8 cellular contexts compared by ENCODE assay signal in the genomic region with DNA sequence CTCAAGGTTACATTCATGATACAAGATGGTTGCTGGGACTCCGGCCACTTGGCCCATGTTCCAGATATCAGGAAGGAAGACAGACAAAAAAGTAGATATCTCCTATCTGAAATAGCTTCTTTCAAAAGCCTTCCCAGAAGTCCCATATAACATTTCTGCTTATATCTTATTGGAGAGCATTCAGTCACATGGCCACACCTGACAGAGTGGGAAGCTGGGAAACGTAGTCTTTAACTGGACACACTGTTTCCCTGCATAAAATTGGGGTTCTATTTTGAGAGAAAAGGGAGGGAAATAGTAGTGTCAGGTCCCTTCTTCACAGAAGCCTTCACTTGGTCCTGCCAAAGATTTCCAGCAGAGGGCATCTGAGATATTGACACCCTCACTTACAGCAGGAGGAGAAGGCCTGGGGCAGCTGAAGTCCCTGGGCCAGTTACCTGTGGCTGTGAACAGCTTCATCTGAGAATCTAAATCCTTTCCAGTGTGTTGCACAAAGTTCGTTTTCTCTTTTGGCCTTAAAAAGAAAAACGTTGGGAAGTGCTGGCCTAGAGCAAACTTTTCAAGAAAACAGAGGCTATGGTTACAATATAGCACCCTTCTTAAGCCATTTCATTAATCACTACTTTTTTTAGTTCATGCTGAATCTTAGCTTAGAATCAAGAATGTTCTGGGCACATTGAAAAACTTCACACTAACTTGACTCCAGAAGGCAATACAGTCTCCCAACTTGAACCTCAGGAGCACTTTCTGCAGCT. TPM values are rescaled to one million over a fixed set of nuclear protein-coding genes. Genes with fewer than 3 reads are reported as not detected.
A peak's percentile ranks its signal among the peaks of the same experiment; 100 is the strongest.
DNase-seq lines count a peak whose midpoint lies in the region; ATAC-seq, FAIRE-seq and TF ChIP-seq lines count a peak whose summit lies in the region.

No MANE protein-coding gene starts in this region.

- peak; percentile 60 to 62 for TF ChIP-seq CTCF in fibroblast of lung (conservative IDR thresholded peaks at IDR 0.05 in 1 of 2, IDR thresholded peaks at IDR 0.05 in 1 of 2; ENCODE audit: low read depth in 1 of 2, low read length in 2 of 2)
- peak in 1 of 4 experiments; percentile 21 for TF ChIP-seq CTCF in uterus (IDR thresholded peaks at IDR 0.05)

- H3K9ac ChIP-seq in fibroblast of lung (ENCODE audit: insufficient read depth, low read length) = no peak overlapping the region

- H3K27ac ChIP-seq in fibroblast of lung (ENCODE audit: insufficient read depth, low read length) (no peak overlapping the region), uterus (no peak overlapping the region)

- no peak for TF ChIP-seq POLR2A in uterus (IDR thresholded peaks at IDR 0.05)

- H3K4me1 ChIP-seq in fibroblast of lung (ENCODE audit: control insufficient read depth, extremely low read depth, insufficient read depth, low read length) (no peaks in the 10 kb centered on the region), uterus (no peaks in the 10 kb centered on the region)

- H3K4me2 ChIP-seq in fibroblast of lung (ENCODE audit: extremely low read depth, insufficient read depth, low read length) = no peak overlapping the region

- intact Hi-C loops in uterus (cut with DNase I; ENCODE audit: low total_unique reads) = no loop called here

- no peak overlapping the region for H2AFZ ChIP-seq in fibroblast of lung (ENCODE audit: low read length)

- DNase-seq in AG08395 (ENCODE audit: low spot score) (peak; percentile 60), GM18507 (ENCODE audit: extremely low spot score, insufficient read length, low read depth) (peak; percentile 0), NCI-H2171 treated with DMSO at 0.1 percent for 48 hours (lab: John Stamatoyannopoulos, UW) (peak; percentile 22), fibroblast of lung (ENCODE audit: low read depth in 2 of 2) (peak; percentile 40 to 56), smooth muscle cell of the brain vasculature (ENCODE audit: low read depth, low spot score) (peak; percentile 3), uterus (no peak)
- DNase-seq in activated CD8-positive, alpha-beta memory T cell treated with anti-CD3 and anti-CD28 coated beads, Interleukin-2, amount 50 U/mL, for 24 hours (ENCODE audit: extremely low read depth) = peak; percentile 26

- H3K27me3 ChIP-seq in fibroblast of lung (ENCODE audit: control insufficient read depth, insufficient read depth, low read length) (no peaks in the 10 kb centered on the region), uterus (no peaks in the 10 kb centered on the region)

- H4K20me1 ChIP-seq in fibroblast of lung (ENCODE audit: control insufficient read depth, extremely low read depth, insufficient read depth, low read length) = no peaks in the 10 kb centered on the region

- FAIRE-seq in GM18507 (lab: Jason Lieb, UNC) = peak; percentile 74

- H3K9me3 ChIP-seq in fibroblast of lung (ENCODE audit: control insufficient read depth, insufficient read depth, low read depth, low read length) (no peaks in the 10 kb centered on the region), uterus (no peaks in the 10 kb centered on the region)

- no peak for ATAC-seq in HG02678 (IDR thresholded peaks at IDR 0.05; ENCODE audit: unreplicated experiment)

- no peaks in the 10 kb centered on the region for H3K79me2 ChIP-seq in fibroblast of lung (ENCODE audit: control insufficient read depth, insufficient read depth, low read length)

- H3K4me3 ChIP-seq in fibroblast of lung (replicated peaks in 1 of 4; ENCODE audit: control extremely low read depth in 1 of 4, insufficient read depth in 1 of 4, low read depth in 3 of 4, low read length in 4 of 4) (no peak overlapping the region), uterus (no peak overlapping the region)

- no peaks in the 10 kb centered on the region for H3K36me3 ChIP-seq in fibroblast of lung (ENCODE audit: control insufficient read depth, insufficient read depth, low read length)
- no peaks in the 10 kb centered on the region for H3K36me3 ChIP-seq in uterus

RNA-seq across cellular contexts. Expression of gene SPEF2, which starts 33.5 kb away (rescaled TPM):
- total RNA-seq in fibroblast of lung (5.9 and 6.9 TPM in 2 replicates), uterus (10 to 100 TPM in 3 of 4 donors, 1 to 10 TPM in 1; 3.3 to 71.0 (median 20.9) TPM)
- polyA plus RNA-seq in fibroblast of lung = 2.6 and 5.2 TPM in 2 replicates
- 1.6 and 3.3 TPM in 2 replicates for polyA plus RNA-seq in fibroblast of lung (2012)
- 0.43 and 0.82 TPM in 2 replicates for polyA minus RNA-seq in fibroblast of lung (ENCODE audit: low replicate concordance)

Comparison
In these comparisons a context has a peak if more than half of its experiments do, and no peak if none do; other contexts are left out.
1. DNase-seq: peak in AG08395 (single experiment), GM18507 (single experiment), NCI-H2171 treated with DMSO at 0.1 percent for 48 hours (single experiment), activated CD8-positive, alpha-beta memory T cell treated with anti-CD3 and anti-CD28 coated beads, Interleukin-2, amount 50 U/mL, for 24 hours (single experiment), fibroblast of lung (2 of 2) and smooth muscle cell of the brain vasculature (single experiment); none in uterus (0 of 2).